9 cellular contexts compared by ENCODE assay signal in the genomic region with DNA sequence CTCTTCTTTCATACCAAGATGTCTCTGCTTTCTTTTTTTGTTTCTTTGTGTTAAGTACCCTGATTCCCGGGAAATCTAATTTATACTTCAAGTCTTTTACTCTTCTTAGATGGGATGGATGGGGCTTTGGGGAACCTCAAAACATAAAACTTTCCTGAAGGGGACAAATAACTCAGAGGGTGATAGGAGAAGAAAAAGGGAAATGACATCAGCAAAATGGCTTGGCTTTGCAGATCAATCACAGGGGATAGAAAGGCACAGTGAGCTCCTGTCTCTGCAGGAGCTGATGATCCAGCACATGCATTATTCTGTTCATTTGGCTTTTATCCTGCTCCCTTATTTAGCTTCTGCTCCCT. TPM values are rescaled to one million over a fixed set of nuclear protein-coding genes. Genes with fewer than 3 reads are reported as not detected.
DNase-seq lines count a peak whose midpoint lies in the region; ATAC-seq and TF ChIP-seq lines count a peak whose summit lies in the region.
"Had no signal": no experiment of that assay in that cellular context is flagged by ENCODE, and none has a peak within 500 bp of the region (broad histone marks: within the 10 kb centered on the region; RNA-seq: fewer than 3 reads in every experiment).

No MANE protein-coding gene starts in this region.

- TF ChIP-seq CTCF in right atrium auricular region (IDR thresholded peaks at IDR 0.05) (no peak), mesothelial cell of epicardium (IDR thresholded peaks at IDR 0.05; ENCODE audit: unreplicated experiment) (peak; percentile 4), vagina (IDR thresholded peaks at IDR 0.05) (no peak)

- no peak for ATAC-seq in Right ventricle myocardium inferior
- no peak for ATAC-seq in activated naive CD8-positive, alpha-beta T cell treated with anti-CD3 and anti-CD28 coated beads, Interleukin-2, amount 50 U/mL, for 24 hours
- ATAC-seq in HG03565 (IDR thresholded peaks at IDR 0.05; ENCODE audit: unreplicated experiment): no peak

- no peak overlapping the region for H3K27ac Mint-ChIP-seq in activated naive CD8-positive, alpha-beta T cell treated with anti-CD3 and anti-CD28 coated beads, Interleukin-2, amount 50 U/mL, for 24 hours
- peak overlapping the region; percentile 89 for H3K27ac Mint-ChIP-seq in mesothelial cell of epicardium

- peaks cover 34% of the 10 kb centered on the region for H3K27me3 Mint-ChIP-seq in activated naive CD8-positive, alpha-beta T cell treated with anti-CD3 and anti-CD28 coated beads, Interleukin-2, amount 50 U/mL, for 24 hours
- H3K27me3 Mint-ChIP-seq in mesothelial cell of epicardium (ENCODE audit: low read depth): no peaks in the 10 kb centered on the region

- peak overlapping the region; percentile 48 to 73 for H3K27ac ChIP-seq in right atrium auricular region
- no peak overlapping the region for H3K27ac ChIP-seq in vagina

- TF ChIP-seq POLR2A in vagina (IDR thresholded peaks at IDR 0.05): no peak

- H3K9me3 ChIP-seq in right atrium auricular region: no peaks in the 10 kb centered on the region
- no peaks in the 10 kb centered on the region for H3K9me3 ChIP-seq in vagina

- intact Hi-C loops in Right ventricle myocardium inferior (cut with DNase I) (loop anchor here (5.0 kb wide), 1 partner anchor 721 kb away; no protein-coding TSS in a partner anchor), vagina (cut with DNase I) (no loop called here)

- H3K9me3 Mint-ChIP-seq in activated naive CD8-positive, alpha-beta T cell treated with anti-CD3 and anti-CD28 coated beads, Interleukin-2, amount 50 U/mL, for 24 hours: no peaks in the 10 kb centered on the region
- H3K9me3 Mint-ChIP-seq in mesothelial cell of epicardium: no peaks in the 10 kb centered on the region

- H3K36me3 ChIP-seq in right atrium auricular region (no peaks in the 10 kb centered on the region), vagina (no peaks in the 10 kb centered on the region)

- peaks cover 17% of the 10 kb centered on the region for H3K4me1 Mint-ChIP-seq in activated naive CD8-positive, alpha-beta T cell treated with anti-CD3 and anti-CD28 coated beads, Interleukin-2, amount 50 U/mL, for 24 hours
- H3K4me1 Mint-ChIP-seq in mesothelial cell of epicardium: peaks cover 54% of the 10 kb centered on the region

- no peaks in the 10 kb centered on the region for H3K36me3 Mint-ChIP-seq in activated naive CD8-positive, alpha-beta T cell treated with anti-CD3 and anti-CD28 coated beads, Interleukin-2, amount 50 U/mL, for 24 hours (ENCODE audit: low read depth)
- no peaks in the 10 kb centered on the region for H3K36me3 Mint-ChIP-seq in mesothelial cell of epicardium

- no peak for DNase-seq in right atrium auricular region (ENCODE audit: low spot score)
- DNase-seq in Right ventricle myocardium inferior (ENCODE audit: missing footprints): no peak
- DNase-seq in activated naive CD8-positive, alpha-beta T cell treated with anti-CD3 and anti-CD28 coated beads, Interleukin-2, amount 50 U/mL, for 24 hours: no peak
- no peak for DNase-seq in mesothelial cell of epicardium (ENCODE audit: low spot score in 2 of 2, unreplicated experiment in 2 of 2)
- DNase-seq in vagina (ENCODE audit: extremely low spot score in 2 of 2): no peak
- no peak for DNase-seq in RPMI8226
- DNase-seq in GM19240 (ENCODE audit: insufficient read length, low spot score): no peak

- H3K4me1 ChIP-seq in right atrium auricular region: peaks cover 0 to 40% of the 10 kb centered on the region in 2 donors
- H3K4me1 ChIP-seq in vagina: peaks cover 23% of the 10 kb centered on the region

- H3K27me3 ChIP-seq in right atrium auricular region (no peaks in the 10 kb centered on the region), vagina (no peaks in the 10 kb centered on the region)

- H3K4me3 Mint-ChIP-seq in activated naive CD8-positive, alpha-beta T cell treated with anti-CD3 and anti-CD28 coated beads, Interleukin-2, amount 50 U/mL, for 24 hours: peak overlapping the region; percentile 62
- peak overlapping the region; percentile 67 for H3K4me3 Mint-ChIP-seq in mesothelial cell of epicardium

- H3K4me3 ChIP-seq in right atrium auricular region: peak overlapping the region in 1 of 2 donors; percentile 44
- H3K4me3 ChIP-seq in vagina: peak overlapping the region; percentile 12 to 37

RNA-seq across cellular contexts. Expression of a gene that starts 1.4 kb away (rescaled TPM):
- total RNA-seq in right atrium auricular region (1 to 10 TPM; 4.2 to 5.7 TPM), Right ventricle myocardium inferior (14.4 TPM), mesothelial cell of epicardium (3.8 to 5.0 TPM (median 3.8 TPM) in 3 replicates), vagina (not detected)
- total RNA-seq: mononuclear cell had no signal

RNA-seq across cellular contexts. Expression of a gene that starts 12.6 kb away (rescaled TPM):
- 10 to 100 TPM; 60.6 to 64.9 TPM for total RNA-seq in right atrium auricular region
- total RNA-seq in Right ventricle myocardium inferior: 58.7 TPM
- 138 to 145 TPM (median 143 TPM) in 3 replicates for total RNA-seq in mesothelial cell of epicardium
- 52.8 TPM for total RNA-seq in vagina

RNA-seq across cellular contexts. Expression of a gene that starts 16.4 kb away (rescaled TPM):
- 10 to 100 TPM in 1 of 2 donors, 1 to 10 TPM in 1; 9.6 to 10.0 TPM for total RNA-seq in right atrium auricular region
- total RNA-seq in Right ventricle myocardium inferior: 15.8 TPM
- total RNA-seq in mesothelial cell of epicardium: 17.7 to 19.9 TPM (median 19.0 TPM) in 3 replicates
- total RNA-seq in vagina: 19.4 TPM

RNA-seq across cellular contexts. Expression of a gene that starts 20.3 kb away (rescaled TPM):
- total RNA-seq in right atrium auricular region: 10 to 100 TPM; 19.0 to 24.5 TPM
- total RNA-seq in Right ventricle myocardium inferior: 28.6 TPM
- 50.2 to 56.6 TPM (median 56.2 TPM) in 3 replicates for total RNA-seq in mesothelial cell of epicardium
- 16.7 TPM for total RNA-seq in vagina

RNA-seq across cellular contexts. Expression of a gene that starts 26.2 kb away (rescaled TPM):
- total RNA-seq in right atrium auricular region (1 to 10 TPM; 4.0 to 4.2 TPM), Right ventricle myocardium inferior (12.8 TPM), mesothelial cell of epicardium (9.2 to 10.6 TPM (median 9.8 TPM) in 3 replicates), vagina (6.6 TPM)
